Comparison of ENCODE assay signal across 30 cellular contexts in genomic region chr10:103977204-103977603, GRCh38.
"Had no signal": no experiment of that assay in that cellular context is flagged by ENCODE, and none has a peak within 500 bp of the region (broad histone marks: within the 10 kb centered on the region; RNA-seq: fewer than 3 reads in every experiment).

No MANE protein-coding gene starts in this region.

- ATAC-seq: activated CD8-positive, alpha-beta T cell treated with anti-CD3 and anti-CD28 coated beads, Interleukin-2, amount 10 ng/mL, durations not matched to agents 7 days and 5 days; body of pancreas had no signal

- H3K27ac ChIP-seq: body of pancreas, breast epithelium, PC-9, WERI-Rb-1 had no signal

- H3K27me3 ChIP-seq: body of pancreas, breast epithelium had no signal

- FAIRE-seq: astrocyte, RCC 7860 had no signal

- DNase-seq: activated CD4-positive, alpha-beta T cell treated with anti-CD3 and anti-CD28 coated beads, Interleukin-2, amount 10 ng/mL, durations not matched to agents 24 days and 14 days; activated CD4-positive, alpha-beta T cell treated with anti-CD3 and anti-CD28 coated beads, Interleukin-2, amount 50 U/mL, for 4 hours; activated CD8-positive, alpha-beta T cell treated with anti-CD3 and anti-CD28 coated beads, Interleukin-2, amount 10 ng/mL, durations not matched to agents 7 days and 5 days; activated gamma-delta T cell; activated naive CD4-positive, alpha-beta T cell treated with Interleukin-2 at 50 U/mL for 16 hours; activated naive CD8-positive, alpha-beta T cell treated with anti-CD3 and anti-CD28 coated beads, Interleukin-2, amount 10 ng/mL, durations not matched to agents 7 days and 5 days; activated T-cell treated with anti-CD3 and anti-CD28 coated beads, Interleukin-2, amount 50 U/mL, for 24 hours; body of pancreas; Kasumi-1; NCI-H1092 treated with DMSO at 0.1 percent for 48 hours; NCI-H1417; NCI-H146; NCI-H187; NCI-H2029 treated with DMSO at 0.1 percent for 48 hours; NCI-H2107; NCI-H2171; NCI-H510A; NCI-H526; NCI-H748 treated with DMSO at 0.1 percent for 48 hours; NK-92 treated with Interleukin-12 subunit alpha and Interleukin-12 subunit beta, amount 100 ng/mL, for 24 hours; PC-9; Right ventricle myocardium superior; SW 1271; T-helper 1 cell; T-helper 2 cell; T-helper 9 cell; WERI-Rb-1 had no signal

- H3K9me3 ChIP-seq: body of pancreas, breast epithelium had no signal

- H3K4me3 ChIP-seq: body of pancreas, breast epithelium, PC-9 had no signal

- H2AFZ ChIP-seq: PC-9 had no signal

- H3K4me1 ChIP-seq: breast epithelium had no signal

- H3K4me2 ChIP-seq: PC-9 had no signal

- H3K36me3 ChIP-seq: breast epithelium, WERI-Rb-1 had no signal
